Comparison of ENCODE assay signal across 39 cellular contexts in the genomic region with DNA sequence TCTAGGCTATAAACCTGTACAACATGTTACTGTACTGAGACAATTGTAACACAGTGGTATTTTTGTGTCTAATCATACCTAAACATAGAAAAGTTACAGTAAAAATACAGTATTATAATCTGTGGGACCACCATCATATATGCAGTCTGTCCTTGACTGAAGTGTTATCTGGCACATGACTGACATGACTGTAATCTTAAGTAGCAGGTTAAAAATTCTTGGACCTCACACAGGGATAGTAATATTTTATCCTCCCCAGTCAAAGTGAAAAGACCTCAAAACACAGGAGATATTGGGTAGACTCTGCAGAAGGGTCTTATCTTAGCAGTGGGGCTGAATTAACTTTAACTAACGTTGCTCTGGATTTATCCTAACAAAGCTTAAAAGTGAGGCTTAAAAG. TPM values are rescaled to one million over a fixed set of nuclear protein-coding genes. Genes with fewer than 3 reads are reported as not detected.
"Had no signal": no experiment of that assay in that cellular context is flagged by ENCODE, and none has a peak within 500 bp of the region (broad histone marks: within the 10 kb centered on the region; RNA-seq: fewer than 3 reads in every experiment).

No MANE protein-coding gene starts in this region.

- H3K4me3 Mint-ChIP-seq: activated naive CD4-positive, alpha-beta T cell treated with anti-CD3 and anti-CD28 coated beads for 36 hours; activated naive CD4-positive, alpha-beta T cell treated with anti-CD3 and anti-CD28 coated beads, Interleukin-2, amount 10 ng/mL, durations not matched to agents 7 days and 5 days; activated naive CD4-positive, alpha-beta T cell treated with anti-CD3 and anti-CD28 coated beads, Interleukin-2, amount 50 U/mL, for 24 hours; activated naive CD8-positive, alpha-beta T cell; activated naive CD8-positive, alpha-beta T cell treated with anti-CD3 and anti-CD28 coated beads for 36 hours; activated naive CD8-positive, alpha-beta T cell treated with anti-CD3 and anti-CD28 coated beads, Interleukin-2, amount 10 ng/mL, durations not matched to agents 7 days and 5 days; activated naive CD8-positive, alpha-beta T cell treated with anti-CD3 and anti-CD28 coated beads, Interleukin-2, amount 50 U/mL, for 24 hours; activated T-cell treated with anti-CD3 and anti-CD28 coated beads, Interleukin-2, amount 50 U/mL, for 24 hours; activated T-cell treated with anti-CD3 and anti-CD28 coated beads, Interleukin-2, amount 50 U/mL, for 4 hours; activated T-cell treated with anti-CD3 and anti-CD28 coated beads, Interleukin-2, amount 50 U/mL, for 72 hours; activated T-helper 1 cell treated with anti-CD3 and anti-CD28 coated beads, Interleukin-12 subunit alpha, Interleukin-12 subunit beta, Interleukin-2, Interleukin-4 antibody, amounts not matched to agents 30 ng/mL and 10 ng/mL and 1 ng/mL, durations not matched to agents 14 hours and 24 hours and 36 hours; activated T-helper 17 cell treated with anti-CD3 and anti-CD28 coated beads, Interleukin-2, amount 50 U/mL, for 72 hours; brain; central memory CD8-positive, alpha-beta T cell had no signal

- H3K27me3 ChIP-seq: adrenal gland, ascending aorta, body of pancreas, brain microvascular endothelial cell, breast epithelium had no signal

- DNase-seq: activated effector memory CD4-positive, alpha-beta T cell treated with anti-CD3 and anti-CD28 coated beads, Interleukin-2, amount 50 U/mL, for 16 hours; activated effector memory CD4-positive, alpha-beta T cell treated with Interleukin-2 at 50 U/mL for 16 hours; activated gamma-delta T cell; activated gamma-delta T cell treated with Interleukin-2 at 50 U/mL for 16 hours; activated naive CD4-positive, alpha-beta T cell; activated naive CD4-positive, alpha-beta T cell treated with anti-CD3 and anti-CD28 coated beads for 36 hours; activated naive CD4-positive, alpha-beta T cell treated with anti-CD3 and anti-CD28 coated beads, Interleukin-2, amount 10 ng/mL, durations not matched to agents 7 days and 5 days; activated naive CD4-positive, alpha-beta T cell treated with anti-CD3 and anti-CD28 coated beads, Interleukin-2, amount 50 U/mL, for 16 hours; activated naive CD4-positive, alpha-beta T cell treated with Interleukin-2 at 50 U/mL for 16 hours; activated naive CD8-positive, alpha-beta T cell treated with anti-CD3 and anti-CD28 coated beads for 36 hours; activated naive CD8-positive, alpha-beta T cell treated with anti-CD3 and anti-CD28 coated beads, Interleukin-2, amount 10 ng/mL, durations not matched to agents 7 days and 5 days; activated naive CD8-positive, alpha-beta T cell treated with anti-CD3 and anti-CD28 coated beads, Interleukin-2, amount 50 U/mL, for 24 hours; activated T-cell treated with anti-CD3 and anti-CD28 coated beads, Interleukin-2, amount 50 U/mL, for 1 hour; activated T-cell treated with anti-CD3 and anti-CD28 coated beads, Interleukin-2, amount 50 U/mL, for 24 hours; activated T-cell treated with anti-CD3 and anti-CD28 coated beads, Interleukin-2, amount 50 U/mL, for 4 hours; activated T-cell treated with anti-CD3 and anti-CD28 coated beads, Interleukin-2, amount 50 U/mL, for 48 hours; activated T-cell treated with anti-CD3 and anti-CD28 coated beads, Interleukin-2, amount 50 U/mL, for 72 hours; adrenal gland; amniotic stem cell; amygdala; anterior cingulate cortex; aorta; body of pancreas; brain microvascular endothelial cell; caudate nucleus; central memory CD4-positive, alpha-beta T cell; cerebellar nuclear complex had no signal

- H3K4me3 ChIP-seq: adrenal gland, ascending aorta, body of pancreas, breast epithelium, cardiac muscle cell had no signal

- H3K36me3 ChIP-seq: adrenal gland, ascending aorta, brain microvascular endothelial cell, breast epithelium, cardiac muscle cell had no signal

- H3K36me3 Mint-ChIP-seq: activated naive CD4-positive, alpha-beta T cell treated with anti-CD3 and anti-CD28 coated beads, Interleukin-2, amount 10 ng/mL, durations not matched to agents 7 days and 5 days; activated naive CD4-positive, alpha-beta T cell treated with anti-CD3 and anti-CD28 coated beads, Interleukin-2, amount 50 U/mL, for 24 hours; activated naive CD4-positive, alpha-beta T cell treated with anti-CD3 and anti-CD28 coated beads, Interleukin-2, amount 50 U/mL, for 72 hours; activated naive CD8-positive, alpha-beta T cell; activated naive CD8-positive, alpha-beta T cell treated with anti-CD3 and anti-CD28 coated beads for 36 hours; activated naive CD8-positive, alpha-beta T cell treated with anti-CD3 and anti-CD28 coated beads, Interleukin-2, amount 10 ng/mL, durations not matched to agents 7 days and 5 days; brain had no signal

- ATAC-seq: activated naive CD4-positive, alpha-beta T cell treated with anti-CD3 and anti-CD28 coated beads, Interleukin-2, amount 50 U/mL, for 72 hours; activated naive CD8-positive, alpha-beta T cell treated with anti-CD3 and anti-CD28 coated beads, Interleukin-2, amount 50 U/mL, for 24 hours; activated T-cell treated with anti-CD3 and anti-CD28 coated beads, Interleukin-2, amount 50 U/mL, for 4 hours; activated T-helper 17 cell treated with anti-CD3 and anti-CD28 coated beads, Interleukin-2, amount 50 U/mL, for 72 hours; body of pancreas had no signal

- H3K4me1 ChIP-seq: ascending aorta, body of pancreas, breast epithelium had no signal

- H3K9me3 ChIP-seq: adrenal gland, ascending aorta, body of pancreas, breast epithelium had no signal

- H3K4me1 Mint-ChIP-seq: activated naive CD4-positive, alpha-beta T cell treated with anti-CD3 and anti-CD28 coated beads, Interleukin-2, amount 50 U/mL, for 24 hours; activated T-helper 17 cell treated with anti-CD3 and anti-CD28 coated beads, Interleukin-2, amount 50 U/mL, for 72 hours had no signal

- FAIRE-seq: bronchial epithelial cell had no signal

- H3K9me3 Mint-ChIP-seq: activated naive CD4-positive, alpha-beta T cell treated with anti-CD3 and anti-CD28 coated beads for 36 hours; activated naive CD4-positive, alpha-beta T cell treated with anti-CD3 and anti-CD28 coated beads, Interleukin-2, amount 10 ng/mL, durations not matched to agents 7 days and 5 days; activated naive CD4-positive, alpha-beta T cell treated with anti-CD3 and anti-CD28 coated beads, Interleukin-2, amount 50 U/mL, for 24 hours; activated naive CD4-positive, alpha-beta T cell treated with anti-CD3 and anti-CD28 coated beads, Interleukin-2, amount 50 U/mL, for 72 hours; activated naive CD8-positive, alpha-beta T cell treated with anti-CD3 and anti-CD28 coated beads for 36 hours; activated naive CD8-positive, alpha-beta T cell treated with anti-CD3 and anti-CD28 coated beads, Interleukin-2, amount 10 ng/mL, durations not matched to agents 7 days and 5 days; activated naive CD8-positive, alpha-beta T cell treated with anti-CD3 and anti-CD28 coated beads, Interleukin-2, amount 50 U/mL, for 24 hours; activated T-cell treated with anti-CD3 and anti-CD28 coated beads, Interleukin-2, amount 50 U/mL, for 24 hours; activated T-cell treated with anti-CD3 and anti-CD28 coated beads, Interleukin-2, amount 50 U/mL, for 4 hours; activated T-cell treated with anti-CD3 and anti-CD28 coated beads, Interleukin-2, amount 50 U/mL, for 72 hours; activated T-helper 1 cell treated with anti-CD3 and anti-CD28 coated beads, Interleukin-12 subunit alpha, Interleukin-12 subunit beta, Interleukin-2, Interleukin-4 antibody, amounts not matched to agents 30 ng/mL and 10 ng/mL and 1 ng/mL, durations not matched to agents 14 hours and 24 hours and 36 hours; activated T-helper 17 cell treated with anti-CD3 and anti-CD28 coated beads, Interleukin-2, amount 50 U/mL, for 72 hours; activated T-helper 2 cell treated with anti-CD3 and anti-CD28 coated beads, Interferon-gamma antibody, Interleukin-2, Interleukin-4, amounts not matched to agents 10 μg/mL and 5 μg/mL and 100 μg/mL, durations not matched to agents 14 hours and 24 hours and 36 hours; central memory CD8-positive, alpha-beta T cell had no signal

- H3K27ac Mint-ChIP-seq: activated naive CD4-positive, alpha-beta T cell treated with anti-CD3 and anti-CD28 coated beads for 36 hours; activated naive CD4-positive, alpha-beta T cell treated with anti-CD3 and anti-CD28 coated beads, Interleukin-2, amount 10 ng/mL, durations not matched to agents 7 days and 5 days; activated naive CD4-positive, alpha-beta T cell treated with anti-CD3 and anti-CD28 coated beads, Interleukin-2, amount 50 U/mL, for 24 hours; activated naive CD4-positive, alpha-beta T cell treated with anti-CD3 and anti-CD28 coated beads, Interleukin-2, amount 50 U/mL, for 72 hours; activated naive CD8-positive, alpha-beta T cell; activated naive CD8-positive, alpha-beta T cell treated with anti-CD3 and anti-CD28 coated beads for 36 hours; activated naive CD8-positive, alpha-beta T cell treated with anti-CD3 and anti-CD28 coated beads, Interleukin-2, amount 10 ng/mL, durations not matched to agents 7 days and 5 days; activated naive CD8-positive, alpha-beta T cell treated with anti-CD3 and anti-CD28 coated beads, Interleukin-2, amount 50 U/mL, for 24 hours; activated T-cell treated with anti-CD3 and anti-CD28 coated beads, Interleukin-2, amount 50 U/mL, for 24 hours; activated T-cell treated with anti-CD3 and anti-CD28 coated beads, Interleukin-2, amount 50 U/mL, for 72 hours; activated T-helper 1 cell treated with anti-CD3 and anti-CD28 coated beads, Interleukin-12 subunit alpha, Interleukin-12 subunit beta, Interleukin-2, Interleukin-4 antibody, amounts not matched to agents 30 ng/mL and 10 ng/mL and 1 ng/mL, durations not matched to agents 14 hours and 24 hours and 36 hours; activated T-helper 17 cell treated with anti-CD3 and anti-CD28 coated beads, Interleukin-2, amount 50 U/mL, for 72 hours; activated T-helper 2 cell treated with anti-CD3 and anti-CD28 coated beads, Interferon-gamma antibody, Interleukin-2, Interleukin-4, amounts not matched to agents 10 μg/mL and 5 μg/mL and 100 μg/mL, durations not matched to agents 14 hours and 24 hours and 36 hours; brain had no signal

- H3K27ac ChIP-seq: adrenal gland, ascending aorta, body of pancreas, brain microvascular endothelial cell, breast epithelium, cardiac muscle cell had no signal

RNA-seq across cellular contexts. Expression of a gene that starts 4.9 kb away (rescaled TPM):
- total RNA-seq: activated naive CD4-positive, alpha-beta T cell treated with anti-CD3 and anti-CD28 coated beads for 36 hours; activated naive CD8-positive, alpha-beta T cell treated with anti-CD3 and anti-CD28 coated beads for 36 hours; activated naive CD8-positive, alpha-beta T cell treated with anti-CD3 and anti-CD28 coated beads, Interleukin-2, amount 10 ng/mL, durations not matched to agents 7 days and 5 days; activated T-helper 17 cell treated with anti-CD3 and anti-CD28 coated beads, Interleukin-2, amount 50 U/mL, for 72 hours; activated T-helper 2 cell treated with anti-CD3 and anti-CD28 coated beads, Interferon-gamma antibody, Interleukin-2, Interleukin-4, amounts not matched to agents 10 μg/mL and 5 μg/mL and 100 μg/mL, durations not matched to agents 14 hours and 24 hours and 36 hours had no signal
